1 cellular context compared by ENCODE assay signal in genomic region chr4:102344955-102345794, GRCh38.
A peak's percentile ranks its signal among the peaks of the same experiment; 100 is the strongest.
TF ChIP-seq lines count a peak whose summit lies in the region.

TSS of gene SLC39A8 (minus strand) at chr4:102345482. CDS start at chr4:102344662, 820 bp downstream.

TF ChIP-seq in HEK293, 187 proteins besides CTCF, POLR2A, EP300 and RAD21 (continued from another document):
- peak; percentile 19; the same call in 1 of the 2 replicates for TF ChIP-seq ZFP69B (tag by site-specific recombination; IDR thresholded peaks at IDR 0.05)
- peak; percentile 83 for TF ChIP-seq ZBTB26 (tag by site-specific recombination; optimal IDR thresholded peaks at IDR 0.05)
- TF ChIP-seq ZNF211 (tag by site-specific recombination; IDR thresholded peaks at IDR 0.05; ENCODE audit: low read depth): no peak
- TF ChIP-seq ZNF423 (tag by site-specific recombination; IDR thresholded peaks at IDR 0.05): no peak
- no peak for TF ChIP-seq ZNF248 (tag by site-specific recombination; IDR thresholded peaks at IDR 0.05)
- TF ChIP-seq PATZ1 (tag by site-specific recombination; IDR thresholded peaks at IDR 0.05): peak; percentile 54
- peak; percentile 40; the same call in 1 of the 2 replicates for TF ChIP-seq ZNF660 (tag by site-specific recombination; IDR thresholded peaks at IDR 0.05)
- TF ChIP-seq ZNF221 (tag by site-specific recombination; IDR thresholded peaks at IDR 0.05; ENCODE audit: borderline replicate concordance): no peak
- TF ChIP-seq ZNF335 (tag by site-specific recombination; conservative IDR thresholded peaks at IDR 0.05): peak; percentile 53
- TF ChIP-seq ZNF518A (tag by site-specific recombination; conservative IDR thresholded peaks at IDR 0.05; ENCODE audit: low read depth): no peak
- peak; percentile 87 for TF ChIP-seq ZBTB48 (tag by site-specific recombination; IDR thresholded peaks at IDR 0.05)
- 0 out of 2 replicates have a peak, but pooled peaks have one; percentile 26 for TF ChIP-seq ZNF362 (tag by site-specific recombination; IDR thresholded peaks at IDR 0.05)
- TF ChIP-seq ZBTB21 (tag by site-specific recombination; IDR thresholded peaks at IDR 0.05): peak; percentile 36; the same call in 1 of the 2 replicates
- TF ChIP-seq SP2 (tag by site-specific recombination; IDR thresholded peaks at IDR 0.05): peak; percentile 70
- no peak for TF ChIP-seq ZNF148 (tag by site-specific recombination; IDR thresholded peaks at IDR 0.05; ENCODE audit: borderline replicate concordance)
- no peak for TF ChIP-seq ZNF16 (tag by site-specific recombination; IDR thresholded peaks at IDR 0.05; ENCODE audit: low read depth)
- TF ChIP-seq WT1 (tag by site-specific recombination; IDR thresholded peaks at IDR 0.05): 0 out of 2 replicates have a peak, but pooled peaks have one; percentile 11
- TF ChIP-seq SP7 (tag by site-specific recombination; IDR thresholded peaks at IDR 0.05): peak; percentile 46; the same call in 1 of the 2 replicates
- TF ChIP-seq ZFP37 (tag by site-specific recombination; IDR thresholded peaks at IDR 0.05): 0 out of 2 replicates have a peak, but pooled peaks have one; percentile 47
- peak; percentile 87 for TF ChIP-seq KLF16 (tag by site-specific recombination; IDR thresholded peaks at IDR 0.05)
- peak; percentile 92; the same call in 1 of the 2 replicates for TF ChIP-seq ZNF561 (tag by site-specific recombination; IDR thresholded peaks at IDR 0.05; ENCODE audit: borderline replicate concordance)
- 0 out of 2 replicates have a peak, but pooled peaks have one; percentile 44 for TF ChIP-seq ZBTB10 (tag by site-specific recombination; IDR thresholded peaks at IDR 0.05)
- TF ChIP-seq ELK4 (IDR thresholded peaks at IDR 0.05; ENCODE audit: borderline replicate concordance, low read depth, low read length): no peak
- TF ChIP-seq ZFP3 (tag by site-specific recombination; IDR thresholded peaks at IDR 0.05; ENCODE audit: low read depth): no peak
- TF ChIP-seq ZBTB20 (tag by site-specific recombination; IDR thresholded peaks at IDR 0.05): peak; percentile 40; the same call in 1 of the 2 replicates
- peak; percentile 79 for TF ChIP-seq ZFHX2 (tag by site-specific recombination; conservative IDR thresholded peaks at IDR 0.05)
- peak; percentile 67; the same call in 1 of the 2 replicates for TF ChIP-seq ZNF501 (tag by site-specific recombination; IDR thresholded peaks at IDR 0.05)
- peak; percentile 98 for TF ChIP-seq ZBTB8A (tag by site-specific recombination; IDR thresholded peaks at IDR 0.05)
- no peak for TF ChIP-seq GLIS2 (tag by site-specific recombination; IDR thresholded peaks at IDR 0.05)
- peak; percentile 55 for TF ChIP-seq ZBTB11 (tag by site-specific recombination; conservative IDR thresholded peaks at IDR 0.05; ENCODE audit: low read depth)
- no peak for TF ChIP-seq KLF10 (tag by site-specific recombination; IDR thresholded peaks at IDR 0.05)
- TF ChIP-seq ZNF677 (tag by site-specific recombination; IDR thresholded peaks at IDR 0.05): no peak
